ENCODE assay signal across 27 cellular contexts in genomic region chr16:31430380-31431052, GRCh38. TPM values are rescaled to one million over a fixed set of nuclear protein-coding genes. Genes with fewer than 3 reads are reported as not detected.
A peak's percentile ranks its signal among the peaks of the same experiment; 100 is the strongest.
DNase-seq lines count a peak whose midpoint lies in the region; ATAC-seq, FAIRE-seq and TF ChIP-seq lines count a peak whose summit lies in the region.
"Had no signal": no experiment of that assay in that cellular context is flagged by ENCODE, and none has a peak within 500 bp of the region (broad histone marks: within the 10 kb centered on the region; RNA-seq: fewer than 3 reads in every experiment).

No MANE protein-coding gene starts in this region.

- H3K36me3 ChIP-seq in H7 (replicated peaks; ENCODE audit: control insufficient read depth, insufficient read depth, low read length) (no peaks in the 10 kb centered on the region), bronchial epithelial cell (ENCODE audit: control insufficient read depth, insufficient read depth, low read length) (no peaks in the 10 kb centered on the region), neural progenitor cell (no peaks in the 10 kb centered on the region)
- H3K36me3 ChIP-seq: ascending aorta had no signal

- POLR2A ChIA-PET in activated CD4-positive, alpha-beta memory T cell treated with anti-CD3 and anti-CD28 coated beads for 36 hours (lab: Charles Lee): interaction anchor here (1.5 kb wide), 1 partner anchor 12 kb away, joined by 6 read pairs; the partner anchor contains the start of gene ZNF843
- POLR2A ChIA-PET in activated CD4-positive, alpha-beta memory T cell treated with anti-CD3 and anti-CD28 coated beads, Interleukin-2, amount 10 ng/mL, durations not matched to agents 7 days and 5 days (lab: Charles Lee): interaction anchor here (1.0 to 1.7 kb wide), 6 partner anchors 8 to 214 kb away, joined by 4 to 6 read pairs (median 4); partner anchors contain the start of gene ZNF843

- H3K4me3 ChIP-seq in H7 (ENCODE audit: insufficient read depth, low read depth, low read length): no peak overlapping the region
- H3K4me3 ChIP-seq in bronchial epithelial cell (ENCODE audit: low read depth, low read length): no peak overlapping the region
- H3K4me3 ChIP-seq in neural progenitor cell: no peak overlapping the region
- H3K4me3 ChIP-seq: ascending aorta, esophagus muscularis mucosa, mucosa of descending colon had no signal

- peaks cover 9% of the 10 kb centered on the region for H3K27me3 ChIP-seq in H7 (ENCODE audit: control insufficient read depth, insufficient read depth, low read length)
- no peaks in the 10 kb centered on the region for H3K27me3 ChIP-seq in bronchial epithelial cell (ENCODE audit: control insufficient read depth, insufficient read depth, low read length)
- peaks cover 7% of the 10 kb centered on the region for H3K27me3 ChIP-seq in neural progenitor cell
- H3K27me3 ChIP-seq: ascending aorta, esophagus muscularis mucosa had no signal

- H3K27ac ChIP-seq in neural progenitor cell: no peak overlapping the region
- H3K27ac ChIP-seq: ascending aorta, esophagus muscularis mucosa had no signal

- H3K4me3 Mint-ChIP-seq in activated CD4-positive, alpha-beta memory T cell treated with anti-CD3 and anti-CD28 coated beads for 36 hours: no peak overlapping the region
- no peak overlapping the region for H3K4me3 Mint-ChIP-seq in activated CD4-positive, alpha-beta memory T cell treated with anti-CD3 and anti-CD28 coated beads, Interleukin-2, amount 10 ng/mL, durations not matched to agents 7 days and 5 days
- no peak overlapping the region for H3K4me3 Mint-ChIP-seq in neural progenitor cell
- no peak overlapping the region for H3K4me3 Mint-ChIP-seq in glutamatergic neuron (ENCODE audit: unreplicated experiment)
- H3K4me3 Mint-ChIP-seq: B cell had no signal

- H3K27me3 Mint-ChIP-seq in activated CD4-positive, alpha-beta memory T cell treated with anti-CD3 and anti-CD28 coated beads for 36 hours: peaks cover 4% of the 10 kb centered on the region
- peaks cover 7% of the 10 kb centered on the region for H3K27me3 Mint-ChIP-seq in activated CD4-positive, alpha-beta memory T cell treated with anti-CD3 and anti-CD28 coated beads, Interleukin-2, amount 10 ng/mL, durations not matched to agents 7 days and 5 days
- H3K27me3 Mint-ChIP-seq in neural progenitor cell (ENCODE audit: insufficient read depth, low read depth) (peaks cover 8% of the 10 kb centered on the region), glutamatergic neuron (ENCODE audit: unreplicated experiment) (peaks cover 7% of the 10 kb centered on the region)

- no peak overlapping the region for H2AFZ ChIP-seq in neural progenitor cell (replicated peaks)

- no peak for DNase-seq in activated CD4-positive, alpha-beta memory T cell treated with anti-CD3 and anti-CD28 coated beads for 36 hours
- no peak for DNase-seq in activated CD4-positive, alpha-beta memory T cell treated with anti-CD3 and anti-CD28 coated beads, Interleukin-2, amount 10 ng/mL, durations not matched to agents 7 days and 5 days
- DNase-seq in H7: peak; percentile 69
- peak; percentile 34 for DNase-seq in bronchial epithelial cell (ENCODE audit: low read depth)
- peak; percentile 45 for DNase-seq in neural progenitor cell (ENCODE audit: low spot score)
- no peak for DNase-seq in HTR-8/SVneo (ENCODE audit: insufficient read length, low spot score)
- no peak for DNase-seq in glutamatergic neuron
- DNase-seq: activated CD4-positive, alpha-beta T cell treated with anti-CD3 and anti-CD28 coated beads for 4 hours; activated naive CD4-positive, alpha-beta T cell treated with Interleukin-2 at 50 U/mL for 16 hours; COR-L47; effector memory CD4-positive, alpha-beta T cell; HCEC 1CT; NCI-H146; NCI-H2171; NCI-H524 treated with DMSO at 0.1 percent for 48 hours; SHP77; stimulated activated CD4-positive, alpha-beta T cell treated with anti-CD3 and anti-CD28 coated beads, Interleukin-12 subunit alpha, Interleukin-12 subunit beta, amount 100 ng/mL, for 4 hours; substantia nigra had no signal

- peaks cover 4% of the 10 kb centered on the region for H3K36me3 Mint-ChIP-seq in activated CD4-positive, alpha-beta memory T cell treated with anti-CD3 and anti-CD28 coated beads for 36 hours
- H3K36me3 Mint-ChIP-seq in activated CD4-positive, alpha-beta memory T cell treated with anti-CD3 and anti-CD28 coated beads, Interleukin-2, amount 10 ng/mL, durations not matched to agents 7 days and 5 days (ENCODE audit: low read depth): peaks cover 3% of the 10 kb centered on the region
- H3K36me3 Mint-ChIP-seq in neural progenitor cell (no peaks in the 10 kb centered on the region), glutamatergic neuron (ENCODE audit: unreplicated experiment) (no peaks in the 10 kb centered on the region)

- peak overlapping the region; percentile 13 for H3K27ac Mint-ChIP-seq in activated CD4-positive, alpha-beta memory T cell treated with anti-CD3 and anti-CD28 coated beads for 36 hours
- no peak overlapping the region for H3K27ac Mint-ChIP-seq in activated CD4-positive, alpha-beta memory T cell treated with anti-CD3 and anti-CD28 coated beads, Interleukin-2, amount 10 ng/mL, durations not matched to agents 7 days and 5 days
- H3K27ac Mint-ChIP-seq in neural progenitor cell: no peak overlapping the region
- H3K27ac Mint-ChIP-seq in glutamatergic neuron (ENCODE audit: unreplicated experiment): no peak overlapping the region
- H3K27ac Mint-ChIP-seq: B cell had no signal

- no peak for TF ChIP-seq CTCF in bronchial epithelial cell (IDR thresholded peaks at IDR 0.05; ENCODE audit: insufficient read depth, low read length, severe bottlenecking)
- TF ChIP-seq CTCF in neural progenitor cell (IDR thresholded peaks at IDR 0.05): no peak
- TF ChIP-seq CTCF in glutamatergic neuron (IDR thresholded peaks at IDR 0.05; ENCODE audit: partially characterized antibody, unreplicated experiment): no peak

- H3K9ac ChIP-seq in neural progenitor cell: no peak overlapping the region

- no peaks in the 10 kb centered on the region for H3K9me3 ChIP-seq in neural progenitor cell (ENCODE audit: low read depth)
- H3K9me3 ChIP-seq: ascending aorta, esophagus muscularis mucosa, mucosa of descending colon had no signal

- no peaks in the 10 kb centered on the region for H4K20me1 ChIP-seq in neural progenitor cell (ENCODE audit: low read depth)

- CTCF ChIA-PET in activated CD4-positive, alpha-beta memory T cell treated with anti-CD3 and anti-CD28 coated beads for 36 hours (lab: Charles Lee): interaction anchor here (0.6 to 2.2 kb wide), 4 partner anchors 12 to 438 kb away, joined by 3 to 11 read pairs (median 3); partner anchors contain the start of gene ZNF843
- CTCF ChIA-PET in activated CD4-positive, alpha-beta memory T cell treated with anti-CD3 and anti-CD28 coated beads, Interleukin-2, amount 10 ng/mL, durations not matched to agents 7 days and 5 days (lab: Charles Lee): interaction anchor here (1.0 to 2.0 kb wide), 4 partner anchors 9 to 31 kb away, joined by 4 to 10 read pairs (median 8); partner anchors contain the start of gene ZNF843

- H3K4me1 ChIP-seq in neural progenitor cell: no peaks in the 10 kb centered on the region

- no peaks in the 10 kb centered on the region for H3K79me2 ChIP-seq in neural progenitor cell (ENCODE audit: low read depth)

- ATAC-seq in HG02973 (IDR thresholded peaks at IDR 0.05; ENCODE audit: unreplicated experiment): no peak
- ATAC-seq: left lobe of liver, mucosa of descending colon had no signal

- H3K4me2 ChIP-seq in neural progenitor cell: no peak overlapping the region

- H3K4me1 Mint-ChIP-seq in activated CD4-positive, alpha-beta memory T cell treated with anti-CD3 and anti-CD28 coated beads for 36 hours (ENCODE audit: low read depth): peaks cover 5% of the 10 kb centered on the region
- peaks cover 15% of the 10 kb centered on the region for H3K4me1 Mint-ChIP-seq in activated CD4-positive, alpha-beta memory T cell treated with anti-CD3 and anti-CD28 coated beads, Interleukin-2, amount 10 ng/mL, durations not matched to agents 7 days and 5 days
- H3K4me1 Mint-ChIP-seq in neural progenitor cell (peaks cover 8% of the 10 kb centered on the region), glutamatergic neuron (ENCODE audit: low read depth, unreplicated experiment) (no peaks in the 10 kb centered on the region)

- intact Hi-C loops in activated CD4-positive, alpha-beta memory T cell treated with anti-CD3 and anti-CD28 coated beads for 36 hours (cut with micrococcal nuclease): no loop called here

- H3K9me3 Mint-ChIP-seq in activated CD4-positive, alpha-beta memory T cell treated with anti-CD3 and anti-CD28 coated beads for 36 hours: no peaks in the 10 kb centered on the region
- peaks cover 4% of the 10 kb centered on the region for H3K9me3 Mint-ChIP-seq in activated CD4-positive, alpha-beta memory T cell treated with anti-CD3 and anti-CD28 coated beads, Interleukin-2, amount 10 ng/mL, durations not matched to agents 7 days and 5 days
- H3K9me3 Mint-ChIP-seq in neural progenitor cell (peaks cover 2% of the 10 kb centered on the region), glutamatergic neuron (ENCODE audit: unreplicated experiment) (peaks cover 5% of the 10 kb centered on the region)

- H3F3A ChIP-seq in neural progenitor cell (ENCODE audit: low read depth): no peaks in the 10 kb centered on the region

- FAIRE-seq in bronchial epithelial cell (lab: Jason Lieb, UNC) (no peak), HTR-8/SVneo (lab: Jason Lieb, UNC) (no peak)
- FAIRE-seq: A204.1 had no signal

RNA-seq across cellular contexts. Expression of gene COX6A2, which starts 2.4 kb away (rescaled TPM):
- total RNA-seq in activated CD4-positive, alpha-beta memory T cell treated with anti-CD3 and anti-CD28 coated beads for 36 hours: not detected
- not detected for total RNA-seq in activated CD4-positive, alpha-beta memory T cell treated with anti-CD3 and anti-CD28 coated beads, Interleukin-2, amount 10 ng/mL, durations not matched to agents 7 days and 5 days
- not detected in 2 replicates for total RNA-seq in H7 (2014; rRNA removed; shearing (Covaris generic))
- total RNA-seq in bronchial epithelial cell: not detected in 2 replicates
- total RNA-seq in neural progenitor cell (ENCODE audit: low replicate concordance): not detected in 2 replicates
- not detected for total RNA-seq in glutamatergic neuron (ENCODE audit: unreplicated experiment)
- total RNA-seq: ascending aorta, B cell, Daoy, urinary bladder had no signal

RNA-seq across cellular contexts. Expression of gene ZNF843, which starts 12.1 kb away (rescaled TPM):
- under 1 TPM; 0.17 to 0.19 TPM for total RNA-seq in activated CD4-positive, alpha-beta memory T cell treated with anti-CD3 and anti-CD28 coated beads for 36 hours
- total RNA-seq in activated CD4-positive, alpha-beta memory T cell treated with anti-CD3 and anti-CD28 coated beads, Interleukin-2, amount 10 ng/mL, durations not matched to agents 7 days and 5 days: under 1 TPM in 1 of 2 experiments, not detected in 1; 0.13 TPM
- total RNA-seq in H7 (2014; rRNA removed; shearing (Covaris generic)): 0.17 and 0.33 TPM in 2 replicates
- total RNA-seq in bronchial epithelial cell: under 0.01 and 0.13 TPM in 2 replicates
- 0.19 and 0.53 TPM in 2 replicates for total RNA-seq in neural progenitor cell (ENCODE audit: low replicate concordance)
- 1.1 TPM for total RNA-seq in glutamatergic neuron (ENCODE audit: unreplicated experiment)
- total RNA-seq: Daoy had no signal

RNA-seq across cellular contexts. Expression of gene ARMC5, which starts 28.8 kb away (rescaled TPM):
- 1 to 10 TPM; 5.5 to 6.4 TPM for total RNA-seq in activated CD4-positive, alpha-beta memory T cell treated with anti-CD3 and anti-CD28 coated beads for 36 hours
- total RNA-seq in activated CD4-positive, alpha-beta memory T cell treated with anti-CD3 and anti-CD28 coated beads, Interleukin-2, amount 10 ng/mL, durations not matched to agents 7 days and 5 days: 10 to 100 TPM; 10.1 to 12.0 TPM
- 8.0 and 11.6 TPM in 2 replicates for total RNA-seq in H7 (2014; rRNA removed; shearing (Covaris generic))
- 4.2 and 8.4 TPM in 2 replicates for total RNA-seq in bronchial epithelial cell
- total RNA-seq in neural progenitor cell (ENCODE audit: low replicate concordance): 5.4 and 7.6 TPM in 2 replicates
- total RNA-seq in glutamatergic neuron (ENCODE audit: unreplicated experiment): 15.8 TPM

RNA-seq across cellular contexts. Expression of gene ITGAD, which starts 37.4 kb away (rescaled TPM):
- total RNA-seq in activated CD4-positive, alpha-beta memory T cell treated with anti-CD3 and anti-CD28 coated beads for 36 hours: not detected
- not detected for total RNA-seq in activated CD4-positive, alpha-beta memory T cell treated with anti-CD3 and anti-CD28 coated beads, Interleukin-2, amount 10 ng/mL, durations not matched to agents 7 days and 5 days
- total RNA-seq in H7 (2014; rRNA removed; shearing (Covaris generic)): not detected in 2 replicates
- total RNA-seq in bronchial epithelial cell (not detected in 2 replicates), neural progenitor cell (ENCODE audit: low replicate concordance) (not detected in 2 replicates), glutamatergic neuron (ENCODE audit: unreplicated experiment) (not detected)
- total RNA-seq: ascending aorta, B cell had no signal

RNA-seq across cellular contexts. Expression of gene TGFB1I1, which starts 41.4 kb away (rescaled TPM):
- total RNA-seq in activated CD4-positive, alpha-beta memory T cell treated with anti-CD3 and anti-CD28 coated beads for 36 hours: 1 to 10 TPM in 1 of 2 experiments, under 1 TPM in 1; 0.80 to 1.1 TPM
- total RNA-seq in activated CD4-positive, alpha-beta memory T cell treated with anti-CD3 and anti-CD28 coated beads, Interleukin-2, amount 10 ng/mL, durations not matched to agents 7 days and 5 days: under 1 TPM; 0.25 to 0.38 TPM
- 3.0 and 3.1 TPM in 2 replicates for total RNA-seq in H7 (2014; rRNA removed; shearing (Covaris generic))
- total RNA-seq in bronchial epithelial cell (1.6 and 2.8 TPM in 2 replicates), neural progenitor cell (ENCODE audit: low replicate concordance) (0.09 TPM in 1 of 2 replicates, not detected in the other), glutamatergic neuron (ENCODE audit: unreplicated experiment) (19.2 TPM)

Comparison
In these comparisons a context has a peak if more than half of its experiments do, and no peak if none do; other contexts are left out.
1. DNase-seq: peak in H7 (single experiment), bronchial epithelial cell (single experiment) and neural progenitor cell (single experiment); none in activated CD4-positive, alpha-beta memory T cell treated with anti-CD3 and anti-CD28 coated beads for 36 hours (single experiment), activated CD4-positive, alpha-beta memory T cell treated with anti-CD3 and anti-CD28 coated beads, Interleukin-2, amount 10 ng/mL, durations not matched to agents 7 days and 5 days (single experiment), HTR-8/SVneo (single experiment) and glutamatergic neuron (single experiment).